Comparison of ENCODE assay signal across 11 cellular contexts in the genomic region with DNA sequence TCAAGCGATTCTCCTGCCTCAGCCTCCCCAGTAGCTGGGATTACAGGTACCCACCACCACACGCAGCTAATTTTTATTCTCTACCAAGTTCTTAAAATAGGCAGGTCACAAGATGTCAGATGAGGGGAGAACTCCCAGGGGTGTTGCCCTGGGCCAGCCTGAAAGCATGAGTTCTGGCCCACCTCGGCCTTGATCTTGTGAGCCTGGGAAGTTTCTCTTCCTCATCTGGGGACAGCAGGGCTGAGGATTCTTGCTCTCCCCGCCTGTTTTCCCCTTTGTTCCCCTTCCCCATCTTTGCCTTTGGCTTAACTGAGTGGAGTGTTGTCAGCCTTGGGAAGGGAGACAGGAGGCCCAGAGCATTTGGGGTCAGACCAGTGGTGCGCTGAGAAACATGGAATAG. TPM values are rescaled to one million over a fixed set of nuclear protein-coding genes. Genes with fewer than 3 reads are reported as not detected.
DNase-seq lines count a peak whose midpoint lies in the region; TF ChIP-seq lines count a peak whose summit lies in the region.
"Had no signal": no experiment of that assay in that cellular context is flagged by ENCODE, and none has a peak within 500 bp of the region (broad histone marks: within the 10 kb centered on the region; RNA-seq: fewer than 3 reads in every experiment).

No MANE protein-coding gene starts in this region.

- H3K27ac Mint-ChIP-seq in activated CD4-positive, alpha-beta memory T cell treated with anti-CD3 and anti-CD28 coated beads, Interleukin-2, amount 10 ng/mL, durations not matched to agents 7 days and 5 days, result peak overlapping the region; percentile 28
- no peak overlapping the region for H3K27ac Mint-ChIP-seq in activated CD4-positive, alpha-beta memory T cell treated with anti-CD3 and anti-CD28 coated beads for 36 hours
- peak overlapping the region; percentile 89 for H3K27ac Mint-ChIP-seq in mesothelial cell of epicardium
- H3K27ac Mint-ChIP-seq in activated naive CD4-positive, alpha-beta T cell treated with anti-CD3 and anti-CD28 coated beads, Interleukin-2, amount 10 ng/mL, durations not matched to agents 7 days and 5 days, result no peak overlapping the region

- POLR2A ChIA-PET in activated CD4-positive, alpha-beta memory T cell treated with anti-CD3 and anti-CD28 coated beads, Interleukin-2, amount 10 ng/mL, durations not matched to agents 7 days and 5 days (lab: Charles Lee), result interaction anchor here (0.8 to 15.9 kb wide), 3 partner anchors 10 to 19 kb away, joined by 4 to 244 read pairs (median 6); a partner anchor contains a TSS
- POLR2A ChIA-PET in activated CD4-positive, alpha-beta memory T cell treated with anti-CD3 and anti-CD28 coated beads for 36 hours (lab: Charles Lee), result interaction anchor here (1.9 kb wide), 1 partner anchor 13 kb away, joined by 9 read pairs; a partner anchor contains a TSS

- H3K4me3 ChIP-seq in Peyer's patch (no peak overlapping the region), testis (no peak overlapping the region)
- H3K4me3 ChIP-seq: A549 had no signal

- no peaks in the 10 kb centered on the region for H3K27me3 Mint-ChIP-seq in activated CD4-positive, alpha-beta memory T cell treated with anti-CD3 and anti-CD28 coated beads, Interleukin-2, amount 10 ng/mL, durations not matched to agents 7 days and 5 days
- no peaks in the 10 kb centered on the region for H3K27me3 Mint-ChIP-seq in activated CD4-positive, alpha-beta memory T cell treated with anti-CD3 and anti-CD28 coated beads for 36 hours
- H3K27me3 Mint-ChIP-seq in mesothelial cell of epicardium (ENCODE audit: low read depth), result no peaks in the 10 kb centered on the region
- no peaks in the 10 kb centered on the region for H3K27me3 Mint-ChIP-seq in activated naive CD4-positive, alpha-beta T cell treated with anti-CD3 and anti-CD28 coated beads, Interleukin-2, amount 10 ng/mL, durations not matched to agents 7 days and 5 days

- WGBS in testis, 2 donors, result 65 to 68% methylated on average over 5 of the region's 5 CpGs

- TF ChIP-seq CTCF in Peyer's patch (IDR thresholded peaks at IDR 0.05) (no peak), mesothelial cell of epicardium (IDR thresholded peaks at IDR 0.05; ENCODE audit: unreplicated experiment) (no peak), testis (IDR thresholded peaks at IDR 0.05) (no peak)

- H3K27ac ChIP-seq in Peyer's patch (peak overlapping the region; percentile 57 to 93 (median 86)), testis (peak overlapping the region; percentile 53 to 72)
- H3K27ac ChIP-seq: A549 had no signal

- H3K9me3 Mint-ChIP-seq in activated CD4-positive, alpha-beta memory T cell treated with anti-CD3 and anti-CD28 coated beads, Interleukin-2, amount 10 ng/mL, durations not matched to agents 7 days and 5 days, result no peaks in the 10 kb centered on the region
- H3K9me3 Mint-ChIP-seq in activated CD4-positive, alpha-beta memory T cell treated with anti-CD3 and anti-CD28 coated beads for 36 hours, result no peaks in the 10 kb centered on the region
- H3K9me3 Mint-ChIP-seq in mesothelial cell of epicardium, result no peaks in the 10 kb centered on the region
- H3K9me3 Mint-ChIP-seq in activated naive CD4-positive, alpha-beta T cell treated with anti-CD3 and anti-CD28 coated beads, Interleukin-2, amount 10 ng/mL, durations not matched to agents 7 days and 5 days, result no peaks in the 10 kb centered on the region

- DNase-seq in activated CD4-positive, alpha-beta memory T cell treated with anti-CD3 and anti-CD28 coated beads, Interleukin-2, amount 10 ng/mL, durations not matched to agents 7 days and 5 days, result no peak
- DNase-seq in activated CD4-positive, alpha-beta memory T cell treated with anti-CD3 and anti-CD28 coated beads for 36 hours, result no peak
- DNase-seq in Peyer's patch (peak in 1 of 3 donors; percentile 54), mesothelial cell of epicardium (ENCODE audit: low spot score in 2 of 2, unreplicated experiment in 2 of 2) (no peak), testis (no peak), NCI-H146 treated with DMSO at 0.1 percent for 48 hours (lab: John Stamatoyannopoulos, UW; ENCODE audit: unreplicated experiment) (no peak), occipital lobe (lab: John Stamatoyannopoulos, UW) (no peak)
- no peak for DNase-seq in activated naive CD4-positive, alpha-beta T cell treated with anti-CD3 and anti-CD28 coated beads, Interleukin-2, amount 10 ng/mL, durations not matched to agents 7 days and 5 days
- DNase-seq: activated CD4-positive, alpha-beta T cell treated with anti-CD3 and anti-CD28 coated beads for 4 hours; NCI-H1105 had no signal

- H3K27me3 ChIP-seq in Peyer's patch (no peaks in the 10 kb centered on the region), testis (no peaks in the 10 kb centered on the region)

- H3K36me3 Mint-ChIP-seq in activated CD4-positive, alpha-beta memory T cell treated with anti-CD3 and anti-CD28 coated beads, Interleukin-2, amount 10 ng/mL, durations not matched to agents 7 days and 5 days (ENCODE audit: low read depth), result peaks cover 19% of the 10 kb centered on the region
- H3K36me3 Mint-ChIP-seq in activated CD4-positive, alpha-beta memory T cell treated with anti-CD3 and anti-CD28 coated beads for 36 hours, result peaks cover 14% of the 10 kb centered on the region
- peaks cover 7% of the 10 kb centered on the region for H3K36me3 Mint-ChIP-seq in mesothelial cell of epicardium
- peaks cover 20% of the 10 kb centered on the region for H3K36me3 Mint-ChIP-seq in activated naive CD4-positive, alpha-beta T cell treated with anti-CD3 and anti-CD28 coated beads, Interleukin-2, amount 10 ng/mL, durations not matched to agents 7 days and 5 days

- no peak overlapping the region for H3K4me3 Mint-ChIP-seq in activated CD4-positive, alpha-beta memory T cell treated with anti-CD3 and anti-CD28 coated beads, Interleukin-2, amount 10 ng/mL, durations not matched to agents 7 days and 5 days
- H3K4me3 Mint-ChIP-seq in activated CD4-positive, alpha-beta memory T cell treated with anti-CD3 and anti-CD28 coated beads for 36 hours, result no peak overlapping the region
- H3K4me3 Mint-ChIP-seq in mesothelial cell of epicardium, result no peak overlapping the region
- H3K4me3 Mint-ChIP-seq in activated naive CD4-positive, alpha-beta T cell treated with anti-CD3 and anti-CD28 coated beads, Interleukin-2, amount 10 ng/mL, durations not matched to agents 7 days and 5 days, result no peak overlapping the region

- peaks cover 0 to 49% (median 24%) of the 10 kb centered on the region in 4 donors for H3K4me1 ChIP-seq in Peyer's patch
- H3K4me1 ChIP-seq in testis, result peaks cover 40% of the 10 kb centered on the region

- peaks cover 40% of the 10 kb centered on the region for H3K4me1 Mint-ChIP-seq in activated CD4-positive, alpha-beta memory T cell treated with anti-CD3 and anti-CD28 coated beads, Interleukin-2, amount 10 ng/mL, durations not matched to agents 7 days and 5 days
- H3K4me1 Mint-ChIP-seq in activated CD4-positive, alpha-beta memory T cell treated with anti-CD3 and anti-CD28 coated beads for 36 hours (ENCODE audit: low read depth), result peaks cover 31% of the 10 kb centered on the region
- peaks cover 41% of the 10 kb centered on the region for H3K4me1 Mint-ChIP-seq in mesothelial cell of epicardium
- peaks cover 40% of the 10 kb centered on the region for H3K4me1 Mint-ChIP-seq in activated naive CD4-positive, alpha-beta T cell treated with anti-CD3 and anti-CD28 coated beads, Interleukin-2, amount 10 ng/mL, durations not matched to agents 7 days and 5 days

- CTCF ChIA-PET in activated CD4-positive, alpha-beta memory T cell treated with anti-CD3 and anti-CD28 coated beads, Interleukin-2, amount 10 ng/mL, durations not matched to agents 7 days and 5 days (lab: Charles Lee), result interaction anchor here (0.6 to 12.8 kb wide), 6 partner anchors 17 to 201 kb away, joined by 3 to 191 read pairs (median 6); a partner anchor contains a TSS
- CTCF ChIA-PET in activated CD4-positive, alpha-beta memory T cell treated with anti-CD3 and anti-CD28 coated beads for 36 hours (lab: Charles Lee), result interaction anchor here (0.8 to 14.0 kb wide), 7 partner anchors 10 to 95 kb away, joined by 4 to 184 read pairs (median 6); a partner anchor contains a TSS
- CTCF ChIA-PET in activated naive CD4-positive, alpha-beta T cell treated with anti-CD3 and anti-CD28 coated beads, Interleukin-2, amount 10 ng/mL, durations not matched to agents 7 days and 5 days (lab: Charles Lee), result interaction anchor here (1.4 to 7.7 kb wide), 4 partner anchors 9 to 20 kb away, joined by 6 to 83 read pairs (median 34); a partner anchor contains a TSS

- intact Hi-C loops in activated CD4-positive, alpha-beta memory T cell treated with anti-CD3 and anti-CD28 coated beads for 36 hours (cut with micrococcal nuclease), result no loop called here
- intact Hi-C loops in testis (cut with DNase I; ENCODE audit: low total_unique reads), result loop anchor here (10.0 kb wide), 1 partner anchor 133 kb away; no protein-coding TSS in a partner anchor

- H3K36me3 ChIP-seq in Peyer's patch (peaks cover 0 to 18% (median 0%) of the 10 kb centered on the region in 3 donors), testis (ENCODE audit: low read depth, missing control alignments) (no peaks in the 10 kb centered on the region)

- TF ChIP-seq POLR2A in Peyer's patch (IDR thresholded peaks at IDR 0.05) (no peak), testis (IDR thresholded peaks at IDR 0.05) (no peak)

- H3K9me3 ChIP-seq in Peyer's patch (no peaks in the 10 kb centered on the region), testis (no peaks in the 10 kb centered on the region)
- H3K9me3 ChIP-seq: A549 had no signal

RNA-seq across cellular contexts. Expression of a gene that starts 3.5 kb away (rescaled TPM):
- 10 to 100 TPM; 19.1 to 21.6 TPM for total RNA-seq in activated CD4-positive, alpha-beta memory T cell treated with anti-CD3 and anti-CD28 coated beads, Interleukin-2, amount 10 ng/mL, durations not matched to agents 7 days and 5 days
- total RNA-seq in activated CD4-positive, alpha-beta memory T cell treated with anti-CD3 and anti-CD28 coated beads for 36 hours, result 10 to 100 TPM; 21.9 to 22.9 TPM
- 100 to 1,000 TPM in 3 of 4 donors, 10 to 100 TPM in 1; 19.0 to 146 (median 111) TPM for total RNA-seq in Peyer's patch
- total RNA-seq in mesothelial cell of epicardium, result 15.6 to 16.5 TPM (median 16.1 TPM) in 3 replicates
- total RNA-seq in testis, result 100 to 1,000 TPM in 1 of 2 donors, 10 to 100 TPM in 1; 95.7 to 117 TPM
- polyA plus RNA-seq in testis (ENCODE audit: insufficient read depth, low read depth, low replicate concordance), result 51.9 TPM
- 40.6 TPM for total RNA-seq in occipital lobe

RNA-seq across cellular contexts. Expression of a gene that starts 13.4 kb away (rescaled TPM):
- total RNA-seq in activated CD4-positive, alpha-beta memory T cell treated with anti-CD3 and anti-CD28 coated beads, Interleukin-2, amount 10 ng/mL, durations not matched to agents 7 days and 5 days, result 1,000 to 10,000 TPM; 2,209 to 2,240 TPM
- 100 to 1,000 TPM; 816 to 833 TPM for total RNA-seq in activated CD4-positive, alpha-beta memory T cell treated with anti-CD3 and anti-CD28 coated beads for 36 hours
- total RNA-seq in Peyer's patch (100 to 1,000 TPM in 1 of 4 donors, 10 to 100 TPM in 3; 44.8 to 352 (median 73.5) TPM), mesothelial cell of epicardium (238 to 262 TPM (median 242 TPM) in 3 replicates), testis (100 to 1,000 TPM; 466 to 960 TPM), occipital lobe (119 TPM)
- 681 TPM for polyA plus RNA-seq in testis (ENCODE audit: insufficient read depth, low read depth, low replicate concordance)

RNA-seq across cellular contexts. Expression of a gene that starts 22.6 kb away (rescaled TPM):
- 100 to 1,000 TPM; 161 to 162 TPM for total RNA-seq in activated CD4-positive, alpha-beta memory T cell treated with anti-CD3 and anti-CD28 coated beads, Interleukin-2, amount 10 ng/mL, durations not matched to agents 7 days and 5 days
- total RNA-seq in activated CD4-positive, alpha-beta memory T cell treated with anti-CD3 and anti-CD28 coated beads for 36 hours, result 100 to 1,000 TPM in 1 of 2 experiments, 10 to 100 TPM in 1; 97.6 to 102 TPM
- total RNA-seq in Peyer's patch, result 100 to 1,000 TPM in 1 of 4 donors, 10 to 100 TPM in 3; 55.0 to 135 (median 71.8) TPM
- total RNA-seq in mesothelial cell of epicardium, result 30.0 to 33.0 TPM (median 31.9 TPM) in 3 replicates
- total RNA-seq in testis, result 10 to 100 TPM; 15.7 to 23.6 TPM
- 11.9 TPM for polyA plus RNA-seq in testis (ENCODE audit: insufficient read depth, low read depth, low replicate concordance)
- 1.9 TPM for total RNA-seq in occipital lobe

RNA-seq across cellular contexts. Expression of a gene that starts 24.1 kb away (rescaled TPM):
- 10 to 100 TPM; 36.6 to 36.9 TPM for total RNA-seq in activated CD4-positive, alpha-beta memory T cell treated with anti-CD3 and anti-CD28 coated beads, Interleukin-2, amount 10 ng/mL, durations not matched to agents 7 days and 5 days
- total RNA-seq in activated CD4-positive, alpha-beta memory T cell treated with anti-CD3 and anti-CD28 coated beads for 36 hours, result 10 to 100 TPM; 32.5 to 33.3 TPM
- 100 to 1,000 TPM in 1 of 4 donors, 10 to 100 TPM in 3; 37.5 to 144 (median 57.1) TPM for total RNA-seq in Peyer's patch
- total RNA-seq in mesothelial cell of epicardium, result 23.9 to 25.2 TPM (median 24.8 TPM) in 3 replicates
- 10 to 100 TPM; 46.6 to 51.2 TPM for total RNA-seq in testis
- 76.2 TPM for polyA plus RNA-seq in testis (ENCODE audit: insufficient read depth, low read depth, low replicate concordance)
- 18.2 TPM for total RNA-seq in occipital lobe

RNA-seq across cellular contexts. Expression of a gene that starts 34.8 kb away (rescaled TPM):
- 10 to 100 TPM; 40.9 to 42.7 TPM for total RNA-seq in activated CD4-positive, alpha-beta memory T cell treated with anti-CD3 and anti-CD28 coated beads, Interleukin-2, amount 10 ng/mL, durations not matched to agents 7 days and 5 days
- total RNA-seq in activated CD4-positive, alpha-beta memory T cell treated with anti-CD3 and anti-CD28 coated beads for 36 hours, result 10 to 100 TPM; 25.0 to 26.8 TPM
- total RNA-seq in Peyer's patch (10 to 100 TPM; 54.6 to 89.1 (median 83.6) TPM), mesothelial cell of epicardium (69.2 to 76.1 TPM (median 71.4 TPM) in 3 replicates), testis (10 to 100 TPM; 74.0 to 80.2 TPM), occipital lobe (13.4 TPM)
- polyA plus RNA-seq in testis (ENCODE audit: insufficient read depth, low read depth, low replicate concordance), result 52.9 TPM

Comparison
In these comparisons a context has a peak if more than half of its experiments do, and no peak if none do; other contexts are left out.
1. H3K27ac Mint-ChIP-seq: peak in activated CD4-positive, alpha-beta memory T cell treated with anti-CD3 and anti-CD28 coated beads, Interleukin-2, amount 10 ng/mL, durations not matched to agents 7 days and 5 days (single experiment) and mesothelial cell of epicardium (single experiment); none in activated CD4-positive, alpha-beta memory T cell treated with anti-CD3 and anti-CD28 coated beads for 36 hours (single experiment) and activated naive CD4-positive, alpha-beta T cell treated with anti-CD3 and anti-CD28 coated beads, Interleukin-2, amount 10 ng/mL, durations not matched to agents 7 days and 5 days (single experiment).